ENCODE assay signal across 8 cellular contexts in genomic region chr4:184473515-184474260, GRCh38. TPM values are rescaled to one million over a fixed set of nuclear protein-coding genes. Genes with fewer than 3 reads are reported as not detected.
DNase-seq lines count a peak whose midpoint lies in the region; ATAC-seq and TF ChIP-seq lines count a peak whose summit lies in the region.

No MANE protein-coding gene starts in this region.

- peak; percentile 70 for DNase-seq in DMS53 (lab: John Stamatoyannopoulos, UW)
- peak; percentile 6 for DNase-seq in HCEC 1CT
- no peak for DNase-seq in Panc1 (ENCODE audit: low read depth, low spot score)
- DNase-seq in activated naive CD4-positive, alpha-beta T cell treated with Interleukin-2 at 50 U/mL for 16 hours: peak; percentile 54
- DNase-seq in globus pallidus (ENCODE audit: low spot score): peak; percentile 37
- DNase-seq in osteoblast (ENCODE audit: insufficient read length, low spot score, missing footprints): peak; percentile 90
- peak; percentile 59 to 81 for DNase-seq in aorta
- no peak for DNase-seq in medulla oblongata (ENCODE audit: extremely low spot score)

- WGBS in aorta, 2 donors: 0% methylated on average over 22 to 65 of the region's 65 CpGs

- peaks cover 3% of the 10 kb centered on the region for H4K20me1 ChIP-seq in osteoblast (ENCODE audit: insufficient read depth, low read length)

- H3K36me3 ChIP-seq in Panc1 (ENCODE audit: control insufficient read depth, insufficient read depth, low read length) (no peaks in the 10 kb centered on the region), osteoblast (ENCODE audit: insufficient read depth, low read length) (peaks cover 4% of the 10 kb centered on the region), aorta (ENCODE audit: control insufficient read depth in 1 of 2, insufficient read depth in 2 of 2, low read length in 1 of 2) (no peaks in the 10 kb centered on the region)

- ATAC-seq in Panc1: peak; percentile 3
- no peak for ATAC-seq in aorta (ENCODE audit: low FRiP score)

- peak overlapping the region; percentile 62 to 89 for H3K4me3 ChIP-seq in Panc1 (ENCODE audit: low read depth in 2 of 2, low read length in 2 of 2)
- H3K4me3 ChIP-seq in osteoblast (ENCODE audit: insufficient read depth, low read length): peak overlapping the region; percentile 94
- H3K4me3 ChIP-seq in aorta (ENCODE audit: low read length in 2 of 2): peak overlapping the region; percentile 74 to 89

- no TSS peak for BruUV-seq in Panc1 (replicated peaks; lab: Mats Ljungman, UMichigan)

- H3K79me2 ChIP-seq in osteoblast (ENCODE audit: insufficient read depth, low read length): peaks cover 58% of the 10 kb centered on the region

- intact Hi-C loops in Panc1 (cut with micrococcal nuclease; ENCODE audit: unreplicated experiment) (loop anchor here (10.0 kb wide), 2 partner anchors 61 to 189 kb away; no protein-coding TSS in a partner anchor), aorta (cut with DNase I) (loop anchor here (1.0 to 10.0 kb wide), 9 partner anchors 63 to 209 kb away; partner anchors contain the start of genes CASP3 (in 2 of the 2) and PRIMPOL (in 2 of the 2))

- in situ Hi-C loops in Panc1 (cut with HindIII; ENCODE audit: low pct_unique_long_range_greater_than_20kb, low sequenced_read_pairs): no loop called here

- peak overlapping the region; percentile 92 for H3K27ac ChIP-seq in Panc1 (ENCODE audit: low read length)
- H3K27ac ChIP-seq in osteoblast (ENCODE audit: low read depth, low read length): peak overlapping the region; percentile 85
- H3K27ac ChIP-seq in aorta (ENCODE audit: low read depth in 1 of 2, low read length in 2 of 2): peak overlapping the region; percentile 95 to 99

- CTCF ChIA-PET in Panc1 (lab: Charles Lee): no interaction called here

- peak overlapping the region; percentile 80 for H3K4me2 ChIP-seq in osteoblast (ENCODE audit: insufficient read depth, low read length)

- peak overlapping the region; percentile 84 for H2AFZ ChIP-seq in osteoblast (ENCODE audit: low read length)

- H3K4me1 ChIP-seq in Panc1 (ENCODE audit: control insufficient read depth, insufficient read depth, low read length) (peaks cover 9% of the 10 kb centered on the region), osteoblast (ENCODE audit: insufficient read depth, low read length) (peaks cover 17% of the 10 kb centered on the region), aorta (ENCODE audit: control insufficient read depth in 1 of 2, insufficient read depth in 2 of 2, low read length in 2 of 2) (no peaks in the 10 kb centered on the region)

- H3K27me3 ChIP-seq in Panc1 (ENCODE audit: control insufficient read depth, insufficient read depth, low read length) (no peaks in the 10 kb centered on the region), osteoblast (ENCODE audit: insufficient read depth, low read length) (no peaks in the 10 kb centered on the region), aorta (ENCODE audit: control insufficient read depth in 1 of 2, insufficient read depth in 2 of 2, low read length in 1 of 2) (no peaks in the 10 kb centered on the region)

- H3K9me3 ChIP-seq in Panc1 (ENCODE audit: control insufficient read depth, insufficient read depth, low read depth, low read length) (no peaks in the 10 kb centered on the region), osteoblast (ENCODE audit: low read depth, low read length) (no peaks in the 10 kb centered on the region), aorta (ENCODE audit: control insufficient read depth, low read length) (no peaks in the 10 kb centered on the region)

- POLR2A ChIA-PET in Panc1 (lab: Charles Lee): interaction anchor here (0.6 kb wide), 1 partner anchor 30 kb away, joined by 3 read pairs; no protein-coding TSS in a partner anchor

- TF ChIP-seq CTCF in Panc1 (IDR thresholded peaks at IDR 0.05) (no peak), osteoblast (IDR thresholded peaks at IDR 0.05; ENCODE audit: extremely low read depth, low read depth, low read length) (no peak)

RNA-seq across cellular contexts. Expression of gene IRF2, which starts 0.7 kb away (rescaled TPM):
- total RNA-seq in Panc1 (2021; ENCODE audit: unreplicated experiment): 16.2 TPM
- polyA plus RNA-seq in Panc1 (2012; ENCODE audit: insufficient read length): 16.9 TPM
- 43.0 and 43.8 TPM in 2 replicates for total RNA-seq in osteoblast
- 10 to 100 TPM; 37.1 to 49.4 TPM for total RNA-seq in aorta
- 10 to 100 TPM; 14.1 to 17.7 TPM for polyA plus RNA-seq in aorta

Comparison
In these comparisons a context has a peak if more than half of its experiments do, and no peak if none do; other contexts are left out.
1. DNase-seq: peak in DMS53 (single experiment), HCEC 1CT (single experiment), activated naive CD4-positive, alpha-beta T cell treated with Interleukin-2 at 50 U/mL for 16 hours (single experiment), globus pallidus (single experiment), osteoblast (single experiment) and aorta (2 of 2); none in Panc1 (single experiment) and medulla oblongata (single experiment).
2. Peak in every context shown above with its lines, with median percentiles within 50 percentile points of each other: H3K27ac ChIP-seq and H3K4me3 ChIP-seq.